In the genomic region with DNA sequence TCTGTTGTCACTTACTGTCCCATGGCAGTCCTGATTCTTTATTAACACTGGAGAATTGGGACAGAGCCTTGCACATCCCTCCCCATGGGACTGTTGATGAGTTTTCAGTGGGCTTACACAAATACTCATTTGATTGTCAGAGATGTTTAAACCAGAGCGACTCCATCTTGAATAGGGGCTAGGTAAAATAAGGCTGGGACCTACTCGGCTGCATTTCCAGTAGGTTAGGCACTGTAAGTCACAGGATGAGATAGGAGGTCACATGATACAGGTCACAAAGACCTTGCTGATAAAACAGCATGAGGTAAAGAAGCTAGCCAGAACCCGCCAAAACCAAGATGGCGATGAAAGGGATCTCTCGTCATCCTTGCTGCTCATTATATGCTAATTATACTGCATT, we compare ENCODE assay signal across 1 cellular context.
TF ChIP-seq lines count a peak whose summit lies in the region.

No MANE protein-coding gene starts in this region.

TF ChIP-seq in GM23338, 12 proteins besides CTCF, POLR2A, EP300 and RAD21 (continued from another document):
- TF ChIP-seq, protein P1, sequence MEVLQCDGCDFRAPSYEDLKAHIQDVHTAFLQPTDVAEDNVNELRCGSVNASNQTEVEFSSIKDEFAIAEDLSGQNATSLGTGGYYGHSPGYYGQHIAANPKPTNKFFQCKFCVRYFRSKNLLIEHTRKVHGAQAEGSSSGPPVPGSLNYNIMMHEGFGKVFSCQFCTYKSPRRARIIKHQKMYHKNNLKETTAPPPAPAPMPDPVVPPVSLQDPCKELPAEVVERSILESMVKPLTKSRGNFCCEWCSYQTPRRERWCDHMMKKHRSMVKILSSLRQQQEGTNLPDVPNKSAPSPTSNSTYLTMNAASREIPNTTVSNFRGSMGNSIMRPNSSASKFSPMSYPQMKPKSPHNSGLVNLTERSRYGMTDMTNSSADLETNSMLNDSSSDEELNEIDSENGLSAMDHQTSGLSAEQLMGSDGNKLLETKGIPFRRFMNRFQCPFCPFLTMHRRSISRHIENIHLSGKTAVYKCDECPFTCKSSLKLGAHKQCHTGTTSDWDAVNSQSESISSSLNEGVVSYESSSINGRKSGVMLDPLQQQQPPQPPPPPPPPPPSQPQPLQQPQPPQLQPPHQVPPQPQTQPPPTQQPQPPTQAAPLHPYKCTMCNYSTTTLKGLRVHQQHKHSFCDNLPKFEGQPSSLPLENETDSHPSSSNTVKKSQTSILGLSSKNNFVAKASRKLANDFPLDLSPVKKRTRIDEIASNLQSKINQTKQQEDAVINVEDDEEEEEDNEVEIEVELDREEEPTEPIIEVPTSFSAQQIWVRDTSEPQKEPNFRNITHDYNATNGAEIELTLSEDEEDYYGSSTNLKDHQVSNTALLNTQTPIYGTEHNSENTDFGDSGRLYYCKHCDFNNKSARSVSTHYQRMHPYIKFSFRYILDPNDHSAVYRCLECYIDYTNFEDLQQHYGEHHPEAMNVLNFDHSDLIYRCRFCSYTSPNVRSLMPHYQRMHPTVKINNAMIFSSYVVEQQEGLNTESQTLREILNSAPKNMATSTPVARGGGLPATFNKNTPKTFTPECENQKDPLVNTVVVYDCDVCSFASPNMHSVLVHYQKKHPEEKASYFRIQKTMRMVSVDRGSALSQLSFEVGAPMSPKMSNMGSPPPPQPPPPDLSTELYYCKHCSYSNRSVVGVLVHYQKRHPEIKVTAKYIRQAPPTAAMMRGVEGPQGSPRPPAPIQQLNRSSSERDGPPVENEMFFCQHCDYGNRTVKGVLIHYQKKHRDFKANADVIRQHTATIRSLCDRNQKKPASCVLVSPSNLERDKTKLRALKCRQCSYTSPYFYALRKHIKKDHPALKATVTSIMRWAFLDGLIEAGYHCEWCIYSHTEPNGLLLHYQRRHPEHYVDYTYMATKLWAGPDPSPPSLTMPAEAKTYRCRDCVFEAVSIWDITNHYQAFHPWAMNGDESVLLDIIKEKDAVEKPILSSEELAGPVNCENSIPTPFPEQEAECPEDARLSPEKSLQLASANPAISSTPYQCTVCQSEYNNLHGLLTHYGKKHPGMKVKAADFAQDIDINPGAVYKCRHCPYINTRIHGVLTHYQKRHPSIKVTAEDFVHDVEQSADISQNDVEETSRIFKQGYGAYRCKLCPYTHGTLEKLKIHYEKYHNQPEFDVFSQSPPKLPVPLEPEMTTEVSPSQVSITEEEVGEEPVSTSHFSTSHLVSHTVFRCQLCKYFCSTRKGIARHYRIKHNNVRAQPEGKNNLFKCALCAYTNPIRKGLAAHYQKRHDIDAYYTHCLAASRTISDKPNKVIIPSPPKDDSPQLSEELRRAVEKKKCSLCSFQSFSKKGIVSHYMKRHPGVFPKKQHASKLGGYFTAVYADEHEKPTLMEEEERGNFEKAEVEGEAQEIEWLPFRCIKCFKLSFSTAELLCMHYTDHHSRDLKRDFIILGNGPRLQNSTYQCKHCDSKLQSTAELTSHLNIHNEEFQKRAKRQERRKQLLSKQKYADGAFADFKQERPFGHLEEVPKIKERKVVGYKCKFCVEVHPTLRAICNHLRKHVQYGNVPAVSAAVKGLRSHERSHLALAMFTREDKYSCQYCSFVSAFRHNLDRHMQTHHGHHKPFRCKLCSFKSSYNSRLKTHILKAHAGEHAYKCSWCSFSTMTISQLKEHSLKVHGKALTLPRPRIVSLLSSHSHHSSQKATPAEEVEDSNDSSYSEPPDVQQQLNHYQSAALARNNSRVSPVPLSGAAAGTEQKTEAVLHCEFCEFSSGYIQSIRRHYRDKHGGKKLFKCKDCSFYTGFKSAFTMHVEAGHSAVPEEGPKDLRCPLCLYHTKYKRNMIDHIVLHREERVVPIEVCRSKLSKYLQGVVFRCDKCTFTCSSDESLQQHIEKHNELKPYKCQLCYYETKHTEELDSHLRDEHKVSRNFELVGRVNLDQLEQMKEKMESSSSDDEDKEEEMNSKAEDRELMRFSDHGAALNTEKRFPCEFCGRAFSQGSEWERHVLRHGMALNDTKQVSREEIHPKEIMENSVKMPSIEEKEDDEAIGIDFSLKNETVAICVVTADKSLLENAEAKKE (CRISPR knock-in tag; IDR thresholded peaks at IDR 0.05) = no peak
- no peak for TF ChIP-seq JUNB (IDR thresholded peaks at IDR 0.05; ENCODE audit: unreplicated experiment)
- TF ChIP-seq, protein P2, sequence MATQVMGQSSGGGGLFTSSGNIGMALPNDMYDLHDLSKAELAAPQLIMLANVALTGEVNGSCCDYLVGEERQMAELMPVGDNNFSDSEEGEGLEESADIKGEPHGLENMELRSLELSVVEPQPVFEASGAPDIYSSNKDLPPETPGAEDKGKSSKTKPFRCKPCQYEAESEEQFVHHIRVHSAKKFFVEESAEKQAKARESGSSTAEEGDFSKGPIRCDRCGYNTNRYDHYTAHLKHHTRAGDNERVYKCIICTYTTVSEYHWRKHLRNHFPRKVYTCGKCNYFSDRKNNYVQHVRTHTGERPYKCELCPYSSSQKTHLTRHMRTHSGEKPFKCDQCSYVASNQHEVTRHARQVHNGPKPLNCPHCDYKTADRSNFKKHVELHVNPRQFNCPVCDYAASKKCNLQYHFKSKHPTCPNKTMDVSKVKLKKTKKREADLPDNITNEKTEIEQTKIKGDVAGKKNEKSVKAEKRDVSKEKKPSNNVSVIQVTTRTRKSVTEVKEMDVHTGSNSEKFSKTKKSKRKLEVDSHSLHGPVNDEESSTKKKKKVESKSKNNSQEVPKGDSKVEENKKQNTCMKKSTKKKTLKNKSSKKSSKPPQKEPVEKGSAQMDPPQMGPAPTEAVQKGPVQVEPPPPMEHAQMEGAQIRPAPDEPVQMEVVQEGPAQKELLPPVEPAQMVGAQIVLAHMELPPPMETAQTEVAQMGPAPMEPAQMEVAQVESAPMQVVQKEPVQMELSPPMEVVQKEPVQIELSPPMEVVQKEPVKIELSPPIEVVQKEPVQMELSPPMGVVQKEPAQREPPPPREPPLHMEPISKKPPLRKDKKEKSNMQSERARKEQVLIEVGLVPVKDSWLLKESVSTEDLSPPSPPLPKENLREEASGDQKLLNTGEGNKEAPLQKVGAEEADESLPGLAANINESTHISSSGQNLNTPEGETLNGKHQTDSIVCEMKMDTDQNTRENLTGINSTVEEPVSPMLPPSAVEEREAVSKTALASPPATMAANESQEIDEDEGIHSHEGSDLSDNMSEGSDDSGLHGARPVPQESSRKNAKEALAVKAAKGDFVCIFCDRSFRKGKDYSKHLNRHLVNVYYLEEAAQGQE (IDR thresholded peaks at IDR 0.05; ENCODE audit: unreplicated experiment) = no peak
- TF ChIP-seq POLR2AphosphoS5 (IDR thresholded peaks at IDR 0.05; ENCODE audit: low read depth) = no peak
- no peak for TF ChIP-seq ZNF114 (CRISPR knock-in tag; IDR thresholded peaks at IDR 0.05)
- TF ChIP-seq EZH2phosphoT487 (IDR thresholded peaks at IDR 0.05; ENCODE audit: unreplicated experiment) = no peak
- TF ChIP-seq STAT1 (IDR thresholded peaks at IDR 0.05; ENCODE audit: unreplicated experiment) = no peak
- TF ChIP-seq ZNF331 (CRISPR knock-in tag; IDR thresholded peaks at IDR 0.05; ENCODE audit: low read depth) = no peak
- no peak for TF ChIP-seq CREB1 (CRISPR knock-in tag; IDR thresholded peaks at IDR 0.05; ENCODE audit: low read depth)
- TF ChIP-seq NANOG (IDR thresholded peaks at IDR 0.05; ENCODE audit: borderline replicate concordance) = no peak
- TF ChIP-seq EZH2 (IDR thresholded peaks at IDR 0.05; ENCODE audit: low read depth, unreplicated experiment) = no peak
